In genomic region chr20:34621383-34622367, GRCh38 we compare ENCODE assay signal across 14 cellular contexts. TPM values are rescaled to one million over a fixed set of nuclear protein-coding genes. Genes with fewer than 3 reads are reported as not detected.
DNase-seq lines count a peak whose midpoint lies in the region; ATAC-seq, FAIRE-seq and TF ChIP-seq lines count a peak whose summit lies in the region.
"Had no signal": no experiment of that assay in that cellular context is flagged by ENCODE, and none has a peak within 500 bp of the region (broad histone marks: within the 10 kb centered on the region; RNA-seq: fewer than 3 reads in every experiment).

No MANE protein-coding gene starts in this region.

- peaks cover 7% of the 10 kb centered on the region for H3F3A ChIP-seq in PC-3 (ENCODE audit: low read length, unreplicated experiment)

- H3K9ac ChIP-seq in PC-3 (ENCODE audit: low read length) = peak overlapping the region; percentile 10; the same call in 1 of the 2 replicates

- peak overlapping the region; percentile 64 for H3K4me2 ChIP-seq in PC-3 (ENCODE audit: low read length)

- TF ChIP-seq CTCF in PC-3 (conservative IDR thresholded peaks at IDR 0.05; ENCODE audit: low read depth, low read length) = no peak

- H3K27me3 ChIP-seq in PC-3 (ENCODE audit: low read length) (no peaks in the 10 kb centered on the region), small intestine (ENCODE audit: control insufficient read depth in 2 of 2, insufficient read depth in 2 of 2, low read length in 2 of 2) (no peaks in the 10 kb centered on the region)

- FAIRE-seq in small intestine (lab: Jason Lieb, UNC) = no peak

- no peak overlapping the region for H2AFZ ChIP-seq in PC-3 (ENCODE audit: low read length)

- H3K27ac ChIP-seq in PC-3 (ENCODE audit: low read length) (peak overlapping the region; percentile 81), small intestine (ENCODE audit: low read depth in 1 of 2, low read length in 1 of 2) (peak overlapping the region in 1 of 2 donors; percentile 41)
- H3K27ac ChIP-seq: thoracic aorta had no signal

- peak overlapping the region; percentile 68 for H3K27ac Mint-ChIP-seq in activated CD4-positive, alpha-beta T cell treated with anti-CD3 and anti-CD28 coated beads, Interleukin-2, amount 10 ng/mL, durations not matched to agents 7 days and 5 days

- H3K4me1 Mint-ChIP-seq in activated CD4-positive, alpha-beta T cell treated with anti-CD3 and anti-CD28 coated beads, Interleukin-2, amount 10 ng/mL, durations not matched to agents 7 days and 5 days = peaks cover 19% of the 10 kb centered on the region

- H3K9me3 ChIP-seq in PC-3 (ENCODE audit: low read length) (no peaks in the 10 kb centered on the region), small intestine (ENCODE audit: control insufficient read depth, low read depth) (no peaks in the 10 kb centered on the region)
- H3K9me3 ChIP-seq: thoracic aorta had no signal

- H3K36me3 Mint-ChIP-seq in activated CD4-positive, alpha-beta T cell treated with anti-CD3 and anti-CD28 coated beads, Interleukin-2, amount 10 ng/mL, durations not matched to agents 7 days and 5 days (ENCODE audit: low read depth) = peaks cover 38% of the 10 kb centered on the region

- no peak overlapping the region for H3K4me3 ChIP-seq in PC-3 (ENCODE audit: low read length)
- H3K4me3 ChIP-seq in small intestine (ENCODE audit: low read depth in 1 of 2, low read length in 2 of 2) = no peak overlapping the region
- H3K4me3 ChIP-seq: thoracic aorta had no signal

- intact Hi-C loops in PC-3 (cut with micrococcal nuclease) = no loop called here

- H3K4me3 Mint-ChIP-seq in activated CD4-positive, alpha-beta T cell treated with anti-CD3 and anti-CD28 coated beads, Interleukin-2, amount 10 ng/mL, durations not matched to agents 7 days and 5 days = no peak overlapping the region

- H3K9me3 Mint-ChIP-seq in activated CD4-positive, alpha-beta T cell treated with anti-CD3 and anti-CD28 coated beads, Interleukin-2, amount 10 ng/mL, durations not matched to agents 7 days and 5 days = peaks cover 3% of the 10 kb centered on the region

- 73 to 88% (median 83%) methylated on average over 13 of the region's 13 CpGs for WGBS in small intestine, 3 donors

- peaks cover 21% of the 10 kb centered on the region for H3K4me1 ChIP-seq in PC-3 (ENCODE audit: insufficient read depth, low read length)
- H3K4me1 ChIP-seq in small intestine (ENCODE audit: control insufficient read depth in 2 of 2, insufficient read depth in 1 of 2, low read depth in 1 of 2, low read length in 1 of 2) = no peaks in the 10 kb centered on the region

- H3K36me3 ChIP-seq in PC-3 (ENCODE audit: low read depth, low read length) (peaks cover 11% of the 10 kb centered on the region; the same call in 1 of the 2 replicates), small intestine (ENCODE audit: control insufficient read depth in 2 of 2, insufficient read depth in 2 of 2, low read length in 2 of 2) (no peaks in the 10 kb centered on the region)
- H3K36me3 ChIP-seq: thoracic aorta had no signal

- no peaks in the 10 kb centered on the region for H3K27me3 Mint-ChIP-seq in activated CD4-positive, alpha-beta T cell treated with anti-CD3 and anti-CD28 coated beads, Interleukin-2, amount 10 ng/mL, durations not matched to agents 7 days and 5 days

- DNase-seq in activated CD4-positive, alpha-beta T cell treated with anti-CD3 and anti-CD28 coated beads, Interleukin-2, amount 10 ng/mL, durations not matched to agents 7 days and 5 days = no peak
- DNase-seq in activated CD4-positive, alpha-beta T cell treated with anti-CD3 and anti-CD28 coated beads for 4 hours = no peak
- DNase-seq in PC-3 (peak; percentile 92), small intestine (peak; percentile 65), nucleus accumbens (lab: John Stamatoyannopoulos, UW) (no peak)
- DNase-seq in activated effector memory CD4-positive, alpha-beta T cell treated with Interleukin-2 at 50 U/mL for 16 hours = no peak
- no peak for DNase-seq in activated CD4-positive, CD25-positive, alpha-beta regulatory T cell (lab: John Stamatoyannopoulos, UW)
- DNase-seq: activated CD4-positive, alpha-beta T cell treated with anti-CD3 and anti-CD28 coated beads, Interleukin-2, amount 50 U/mL, for 48 hours; DND-41; midbrain; NCI-H1105; retina had no signal

- CTCF ChIA-PET in activated CD4-positive, alpha-beta T cell treated with anti-CD3 and anti-CD28 coated beads, Interleukin-2, amount 10 ng/mL, durations not matched to agents 7 days and 5 days (lab: Charles Lee) = interaction anchor here (0.6 kb wide), 1 partner anchor 841 kb away, joined by 3 read pairs; no protein-coding TSS in a partner anchor
- CTCF ChIA-PET in PC-3 (lab: Charles Lee) = interaction anchor here (0.5 to 1.1 kb wide), 2 partner anchors 86 to 231 kb away, joined by 3 read pairs; no protein-coding TSS in a partner anchor

- ATAC-seq in PC-3 (peak; percentile 94), esophagus mucosa (peak; percentile 93)

- H3K79me2 ChIP-seq in PC-3 (ENCODE audit: low read length) = no peaks in the 10 kb centered on the region

- BruUV-seq in PC-3 (replicated peaks; lab: Mats Ljungman, UMichigan) = no TSS peak

- no peaks in the 10 kb centered on the region for H3K9me2 ChIP-seq in PC-3 (replicated peaks; ENCODE audit: low read length)

- H4K20me1 ChIP-seq in PC-3 (ENCODE audit: low read length) = no peaks in the 10 kb centered on the region

- POLR2A ChIA-PET in activated CD4-positive, alpha-beta T cell treated with anti-CD3 and anti-CD28 coated beads, Interleukin-2, amount 10 ng/mL, durations not matched to agents 7 days and 5 days (lab: Charles Lee) = no interaction called here
- POLR2A ChIA-PET in PC-3 (lab: Charles Lee; ENCODE audit: unreplicated experiment) = interaction anchor here (0.6 kb wide), 1 partner anchor 79 kb away, joined by 9 read pairs; no protein-coding TSS in a partner anchor

RNA-seq across cellular contexts. Expression of gene PIGU, which starts 55.2 kb away (rescaled TPM):
- 10 to 100 TPM; 18.7 to 21.6 TPM for total RNA-seq in activated CD4-positive, alpha-beta T cell treated with anti-CD3 and anti-CD28 coated beads, Interleukin-2, amount 10 ng/mL, durations not matched to agents 7 days and 5 days
- total RNA-seq in PC-3 (2014; rRNA removed) (24.5 and 27.9 TPM in 2 replicates), esophagus mucosa (15.5 TPM)
- 10 to 100 TPM in 1 of 3 donors, 1 to 10 TPM in 2; 4.9 to 34.3 (median 6.0) TPM for polyA plus RNA-seq in small intestine

Comparison
In these comparisons a context has a peak if more than half of its experiments do, and no peak if none do; other contexts are left out.
1. DNase-seq: peak in PC-3 (single experiment) and small intestine (single experiment); none in activated CD4-positive, alpha-beta T cell treated with anti-CD3 and anti-CD28 coated beads, Interleukin-2, amount 10 ng/mL, durations not matched to agents 7 days and 5 days (single experiment), activated CD4-positive, alpha-beta T cell treated with anti-CD3 and anti-CD28 coated beads for 4 hours (0 of 2), activated effector memory CD4-positive, alpha-beta T cell treated with Interleukin-2 at 50 U/mL for 16 hours (single experiment), activated CD4-positive, CD25-positive, alpha-beta regulatory T cell (0 of 4) and nucleus accumbens (0 of 56).